Comparison of ENCODE assay signal across 21 cellular contexts in genomic region chr3:16179261-16179660, GRCh38. TPM values are rescaled to one million over a fixed set of nuclear protein-coding genes. Genes with fewer than 3 reads are reported as not detected.
A peak's percentile ranks its signal among the peaks of the same experiment; 100 is the strongest.
DNase-seq lines count a peak whose midpoint lies in the region; ATAC-seq, FAIRE-seq and TF ChIP-seq lines count a peak whose summit lies in the region.
"Had no signal": no experiment of that assay in that cellular context is flagged by ENCODE, and none has a peak within 500 bp of the region (broad histone marks: within the 10 kb centered on the region; RNA-seq: fewer than 3 reads in every experiment).

No MANE protein-coding gene starts in this region.

- H3K4me3 ChIP-seq in left ventricle myocardium inferior (no peak overlapping the region), right cardiac atrium (ENCODE audit: low read length) (no peak overlapping the region), astrocyte (ENCODE audit: insufficient read depth, low read depth, low read length) (no peak overlapping the region), osteoblast (ENCODE audit: insufficient read depth, low read length) (no peak overlapping the region)
- H3K4me3 ChIP-seq: GM12878 had no signal

- H3K9ac ChIP-seq in astrocyte (ENCODE audit: low read length) = peak overlapping the region; percentile 9
- H3K9ac ChIP-seq: KMS-11 had no signal

- FAIRE-seq in astrocyte (lab: Jason Lieb, UNC) (no peak), frontal cortex (lab: Jason Lieb, UNC) (no peak)
- FAIRE-seq: GM12878, GM19239 had no signal

- H4K20me1 ChIP-seq in astrocyte (ENCODE audit: insufficient read depth, low read length) (no peaks in the 10 kb centered on the region), osteoblast (ENCODE audit: insufficient read depth, low read length) (no peaks in the 10 kb centered on the region)

- H3K9me3 ChIP-seq in left ventricle myocardium inferior (replicated peaks) = no peaks in the 10 kb centered on the region
- no peaks in the 10 kb centered on the region for H3K9me3 ChIP-seq in right cardiac atrium (ENCODE audit: control insufficient read depth, low read length)
- no peaks in the 10 kb centered on the region for H3K9me3 ChIP-seq in astrocyte (ENCODE audit: insufficient read depth, low read depth, low read length)
- H3K9me3 ChIP-seq in osteoblast (ENCODE audit: low read depth, low read length) = no peaks in the 10 kb centered on the region

- H3K4me2 ChIP-seq in astrocyte (ENCODE audit: low read length) (no peak overlapping the region), osteoblast (ENCODE audit: insufficient read depth, low read length) (no peak overlapping the region)
- H3K4me2 ChIP-seq: KMS-11 had no signal

- TF ChIP-seq CTCF in left ventricle myocardium inferior (IDR thresholded peaks at IDR 0.05; ENCODE audit: borderline replicate concordance) (no peak), astrocyte (IDR thresholded peaks at IDR 0.05; ENCODE audit: insufficient read depth, low read depth, low read length) (no peak), osteoblast (IDR thresholded peaks at IDR 0.05; ENCODE audit: extremely low read depth, low read depth, low read length) (no peak)

- H3K4me3 Mint-ChIP-seq in astrocyte (ENCODE audit: unreplicated experiment) = no peak overlapping the region
- no peak overlapping the region for H3K4me3 Mint-ChIP-seq in activated T-cell treated with anti-CD3 and anti-CD28 coated beads, Interleukin-2, amount 50 U/mL, for 24 hours

- H3K27ac Mint-ChIP-seq in astrocyte (ENCODE audit: unreplicated experiment) = peak overlapping the region; percentile 13
- no peak overlapping the region for H3K27ac Mint-ChIP-seq in activated T-cell treated with anti-CD3 and anti-CD28 coated beads, Interleukin-2, amount 50 U/mL, for 24 hours
- H3K27ac Mint-ChIP-seq: CD4-positive, alpha-beta memory T cell had no signal

- intact Hi-C loops in left ventricle myocardium inferior (cut with micrococcal nuclease) = loop anchor here (2.0 kb wide), 1 partner anchor 128 kb away; no protein-coding TSS in a partner anchor
- intact Hi-C loops in right cardiac atrium (cut with DNase I) = loop anchor here in 3 of 4 donors (2.0 to 5.0 kb wide), 4 partner anchors 68 to 362 kb away; no protein-coding TSS in a partner anchor

- H3K27me3 ChIP-seq in left ventricle myocardium inferior (ENCODE audit: low read depth) = peaks cover 4% of the 10 kb centered on the region
- no peaks in the 10 kb centered on the region for H3K27me3 ChIP-seq in right cardiac atrium (ENCODE audit: control insufficient read depth, insufficient read depth)
- no peaks in the 10 kb centered on the region for H3K27me3 ChIP-seq in astrocyte (ENCODE audit: insufficient read depth, low read length)
- no peaks in the 10 kb centered on the region for H3K27me3 ChIP-seq in osteoblast (ENCODE audit: insufficient read depth, low read length)

- WGBS in right cardiac atrium = 86% methylated on average over 2 of the region's 2 CpGs

- H3K36me3 ChIP-seq in left ventricle myocardium inferior (no peaks in the 10 kb centered on the region), astrocyte (ENCODE audit: insufficient read depth, low read length) (no peaks in the 10 kb centered on the region), osteoblast (ENCODE audit: insufficient read depth, low read length) (no peaks in the 10 kb centered on the region)

- H3K4me1 ChIP-seq in left ventricle myocardium inferior (peaks cover 40% of the 10 kb centered on the region), right cardiac atrium (ENCODE audit: control insufficient read depth, insufficient read depth, low read length) (peaks cover 9% of the 10 kb centered on the region), astrocyte (ENCODE audit: insufficient read depth, low read length) (peaks cover 63% of the 10 kb centered on the region), osteoblast (ENCODE audit: insufficient read depth, low read length) (peaks cover 44% of the 10 kb centered on the region)

- H2AFZ ChIP-seq in astrocyte (ENCODE audit: low read depth, low read length) = no peak overlapping the region
- no peak overlapping the region for H2AFZ ChIP-seq in osteoblast (ENCODE audit: low read length)

- ATAC-seq in right cardiac atrium (no peak), HG02981 (IDR thresholded peaks at IDR 0.05; ENCODE audit: unreplicated experiment) (no peak)

- H3K79me2 ChIP-seq in astrocyte (ENCODE audit: insufficient read depth, low read length) = peaks cover 4% of the 10 kb centered on the region
- H3K79me2 ChIP-seq in osteoblast (ENCODE audit: insufficient read depth, low read length) = no peaks in the 10 kb centered on the region

- H3K36me3 Mint-ChIP-seq in astrocyte (ENCODE audit: low read depth, unreplicated experiment) = no peaks in the 10 kb centered on the region
- no peaks in the 10 kb centered on the region for H3K36me3 Mint-ChIP-seq in activated T-cell treated with anti-CD3 and anti-CD28 coated beads, Interleukin-2, amount 50 U/mL, for 24 hours (ENCODE audit: low read depth)
- H3K36me3 Mint-ChIP-seq: CD4-positive, alpha-beta memory T cell had no signal

- H3K27me3 Mint-ChIP-seq in astrocyte (ENCODE audit: low read depth, unreplicated experiment) = no peaks in the 10 kb centered on the region
- peaks cover 23% of the 10 kb centered on the region for H3K27me3 Mint-ChIP-seq in activated T-cell treated with anti-CD3 and anti-CD28 coated beads, Interleukin-2, amount 50 U/mL, for 24 hours

- H3K27ac ChIP-seq in left ventricle myocardium inferior (replicated peaks) = peak overlapping the region; percentile 33
- no peak overlapping the region for H3K27ac ChIP-seq in right cardiac atrium (ENCODE audit: low read length)
- H3K27ac ChIP-seq in astrocyte (ENCODE audit: low read depth, low read length) = no peak overlapping the region
- H3K27ac ChIP-seq in osteoblast (ENCODE audit: low read depth, low read length) = peak overlapping the region; percentile 3
- H3K27ac ChIP-seq: KMS-11 had no signal

- no peaks in the 10 kb centered on the region for H3K9me3 Mint-ChIP-seq in astrocyte (ENCODE audit: unreplicated experiment)
- no peaks in the 10 kb centered on the region for H3K9me3 Mint-ChIP-seq in activated T-cell treated with anti-CD3 and anti-CD28 coated beads, Interleukin-2, amount 50 U/mL, for 24 hours

- DNase-seq in left ventricle myocardium inferior (no peak), right cardiac atrium (no peak), astrocyte (ENCODE audit: low read depth) (no peak), osteoblast (ENCODE audit: insufficient read length, low spot score, missing footprints) (no peak), HuH-7.5 (ENCODE audit: low spot score) (no peak), frontal cortex (ENCODE audit: low spot score in 2 of 2) (no peak)
- no peak for DNase-seq in activated T-cell treated with anti-CD3 and anti-CD28 coated beads, Interleukin-2, amount 50 U/mL, for 24 hours
- DNase-seq: Calu3; CD4-positive, alpha-beta memory T cell; GF-D8; HCEC 1CT; NCI-H1436; NCI-H1930; NCI-H226; OCI-M1; SHP77 had no signal

- peaks cover 55% of the 10 kb centered on the region for H3K4me1 Mint-ChIP-seq in astrocyte (ENCODE audit: low read depth, unreplicated experiment)
- H3K4me1 Mint-ChIP-seq in activated T-cell treated with anti-CD3 and anti-CD28 coated beads, Interleukin-2, amount 50 U/mL, for 24 hours (ENCODE audit: low read depth) = peaks cover 4% of the 10 kb centered on the region

RNA-seq across cellular contexts. Expression of gene GALNT15, which starts 4.8 kb away (rescaled TPM):
- 6.6 TPM for total RNA-seq in left ventricle myocardium inferior
- total RNA-seq in right cardiac atrium = 10 to 100 TPM in 2 of 4 donors, 1 to 10 TPM in 2; 6.2 to 19.3 (median 12.3) TPM
- polyA plus RNA-seq in right cardiac atrium = 10.1 TPM
- 0.95 and 3.0 TPM in 2 replicates for total RNA-seq in astrocyte
- total RNA-seq in osteoblast = 6.5 and 7.1 TPM in 2 replicates
- total RNA-seq in frontal cortex = 2.0 TPM
- total RNA-seq: A172; Calu3; CD4-positive, alpha-beta memory T cell had no signal
- polyA plus RNA-seq: CD4-positive, alpha-beta memory T cell had no signal

Comparison
In these comparisons a context has a peak if more than half of its experiments do, and no peak if none do; other contexts are left out.
1. H3K27ac ChIP-seq: peak in left ventricle myocardium inferior (single experiment) and osteoblast (single experiment); none in right cardiac atrium (single experiment) and astrocyte (single experiment).